Comparison of ENCODE assay signal across 7 cellular contexts in the genomic region with DNA sequence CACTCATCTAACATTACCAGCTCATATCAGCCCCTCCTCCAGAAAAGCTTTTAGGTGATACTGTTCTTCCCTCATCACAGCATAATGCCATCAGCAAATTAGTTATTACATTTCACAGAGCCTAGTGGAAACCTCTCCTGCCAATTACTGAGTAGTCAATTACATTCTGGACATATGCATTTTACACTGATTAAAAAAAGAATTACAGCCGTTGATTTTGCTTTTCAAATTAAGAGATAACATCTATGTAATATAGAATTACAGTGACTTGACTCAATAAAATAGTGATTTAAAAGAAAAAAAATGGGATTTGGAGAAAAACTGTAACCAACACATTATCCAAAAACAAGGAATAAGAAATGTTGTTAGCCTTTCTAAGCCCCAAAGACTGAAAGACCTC.
"Had no signal": no experiment of that assay in that cellular context is flagged by ENCODE, and none has a peak within 500 bp of the region (broad histone marks: within the 10 kb centered on the region; RNA-seq: fewer than 3 reads in every experiment).

No MANE protein-coding gene starts in this region.

- DNase-seq: IMR-90, KBM-7, KG1 had no signal

- ATAC-seq: HepG2, K562 had no signal

- H3K4me3 ChIP-seq: K562 had no signal

- H3K27ac ChIP-seq: HL-60 had no signal

- FAIRE-seq: HepG2, HTR-8/SVneo, K562 had no signal
